Comparison of ENCODE assay signal across 19 cellular contexts in genomic region chr3:135739755-135740154, GRCh38.
A peak's percentile ranks its signal among the peaks of the same experiment; 100 is the strongest.
DNase-seq lines count a peak whose midpoint lies in the region; ATAC-seq and TF ChIP-seq lines count a peak whose summit lies in the region.
"Had no signal": no experiment of that assay in that cellular context is flagged by ENCODE, and none has a peak within 500 bp of the region (broad histone marks: within the 10 kb centered on the region; RNA-seq: fewer than 3 reads in every experiment).

No MANE protein-coding gene starts in this region.

- H3K36me3 ChIP-seq in neuron (ENCODE audit: insufficient read depth, low read length) = no peaks in the 10 kb centered on the region
- H3K36me3 ChIP-seq: HAP-1, MG63 had no signal

- H3K9me3 ChIP-seq in neuron (ENCODE audit: low read length) = no peaks in the 10 kb centered on the region
- H3K9me3 ChIP-seq: HAP-1 had no signal

- H3K4me3 ChIP-seq in fibroblast of mammary gland (ENCODE audit: control insufficient read depth, low read depth, low read length) (no peak overlapping the region), neuron (ENCODE audit: low read length) (peak overlapping the region; percentile 10)
- H3K4me3 ChIP-seq: HAP-1, MG63 had no signal

- DNase-seq in ELR (ENCODE audit: low read depth) (peak; percentile 23), M059J (ENCODE audit: low read depth) (peak; percentile 10), fibroblast of mammary gland (ENCODE audit: low read depth) (peak; percentile 5), anterior cingulate cortex (lab: John Stamatoyannopoulos, UW) (no peak)
- DNase-seq: ACHN, EL, MG63, NCI-H1092, NCI-H2081, NCI-H510A treated with DMSO at 0.1 percent for 48 hours, NCI-H82, OCI-M1, SHP77 treated with DMSO at 0.1 percent for 48 hours, T-cell had no signal

- peak overlapping the region; percentile 2 for H2AFZ ChIP-seq in neuron (ENCODE audit: low read depth, low read length)

- no peak for TF ChIP-seq CTCF in fibroblast of mammary gland (conservative IDR thresholded peaks at IDR 0.05; ENCODE audit: control insufficient read depth, insufficient read depth, low read depth, low read length)

- H3K27me3 ChIP-seq in neuron (ENCODE audit: insufficient read depth, low read length) = no peaks in the 10 kb centered on the region
- H3K27me3 ChIP-seq: MG63 had no signal

- H3K4me1 ChIP-seq in neuron (ENCODE audit: insufficient read depth, low read length) = peaks cover 24% of the 10 kb centered on the region
- H3K4me1 ChIP-seq: HAP-1 had no signal

- ATAC-seq in GM21447 (IDR thresholded peaks at IDR 0.05; ENCODE audit: unreplicated experiment) (no peak), GM21529 (IDR thresholded peaks at IDR 0.05; ENCODE audit: unreplicated experiment) (no peak)
- ATAC-seq: SK-N-SH treated with all-trans-retinoic acid at 6 μM for 48 hours, T-cell had no signal

Comparison
In these comparisons a context has a peak if more than half of its experiments do, and no peak if none do; other contexts are left out.
1. DNase-seq: peak in ELR (single experiment), M059J (single experiment) and fibroblast of mammary gland (single experiment); none in anterior cingulate cortex (0 of 58).